8 cellular contexts compared by ENCODE assay signal in the genomic region with DNA sequence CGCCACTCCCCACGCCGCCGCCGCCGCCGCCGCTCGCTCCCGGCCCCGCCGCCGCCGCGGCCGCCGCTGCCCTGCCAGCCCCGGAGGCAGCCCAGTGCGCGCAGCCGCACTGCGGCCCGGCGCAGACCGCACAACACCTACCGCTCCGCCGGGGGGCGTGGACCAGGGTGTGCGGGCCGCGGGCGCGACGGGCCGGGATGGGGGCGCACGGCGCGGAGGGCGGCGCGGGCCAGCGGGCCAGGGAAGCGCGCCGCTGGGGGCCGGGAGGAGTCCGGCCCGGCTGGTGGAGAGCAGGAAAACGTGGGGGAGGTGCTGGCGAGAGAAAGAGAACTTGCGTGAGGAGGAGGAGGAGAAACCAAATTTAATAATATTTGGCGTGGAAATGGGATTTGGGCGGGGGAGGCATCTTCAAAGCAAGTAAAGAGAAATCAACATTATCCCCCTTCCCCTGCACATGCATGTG. TPM values are rescaled to one million over a fixed set of nuclear protein-coding genes. Genes with fewer than 3 reads are reported as not detected.
DNase-seq lines count a peak whose midpoint lies in the region; TF ChIP-seq lines count a peak whose summit lies in the region.

A gene (minus strand): TSS at position 106 of the 463 bp plus-strand sequence. CDS start 594 bp downstream, outside the sequence.

- DNase-seq in COLO668 (lab: John Stamatoyannopoulos, UW; ENCODE audit: unreplicated experiment): peak; percentile 86
- peak; percentile 88 for DNase-seq in GM20000 (ENCODE audit: low spot score)
- peak; percentile 80 for DNase-seq in HuH-7 (ENCODE audit: low spot score)
- DNase-seq in SJCRH30: peak; percentile 84 to 85
- peak; percentile 82 for DNase-seq in activated naive CD4-positive, alpha-beta T cell treated with Interleukin-2 at 50 U/mL for 16 hours
- peak; percentile 87 for DNase-seq in germinal center (ENCODE audit: low spot score)
- DNase-seq in suprapubic skin (ENCODE audit: low spot score in 2 of 2): peak; percentile 76 to 82

- H3K27ac ChIP-seq in SJCRH30 (peak within 1 kb of the TSS; percentile 85), neutrophil (peak within 1 kb of the TSS; percentile 71), suprapubic skin (peak within 1 kb of the TSS; percentile 89)

- H3K4me1 ChIP-seq in SJCRH30 (peaks cover 4% of the 10 kb centered on the region), neutrophil (ENCODE audit: control insufficient read depth in 1 of 2, insufficient read depth in 1 of 2, low read depth in 1 of 2, low read length in 1 of 2) (peaks cover 18 to 27% of the 10 kb centered on the region in 2 experiments), suprapubic skin (peaks cover 41% of the 10 kb centered on the region)

- TF ChIP-seq POLR2A in suprapubic skin (IDR thresholded peaks at IDR 0.05): peak in 1 of 2 donors; percentile 40

- H3K4me3 ChIP-seq in SJCRH30: peak within 1 kb of the TSS; percentile 93
- peak within 1 kb of the TSS; percentile 57 to 71 for H3K4me3 ChIP-seq in neutrophil (ENCODE audit: low read depth in 1 of 2, low read length in 1 of 2)
- peak within 1 kb of the TSS; percentile 62 for H3K4me3 ChIP-seq in suprapubic skin

- H3K36me3 ChIP-seq in SJCRH30 (peaks cover 12% of the 10 kb centered on the region), neutrophil (no peaks in the 10 kb centered on the region), suprapubic skin (no peaks in the 10 kb centered on the region)

- H3K27me3 ChIP-seq in SJCRH30 (no peaks in the 10 kb centered on the region), neutrophil (no peaks in the 10 kb centered on the region), suprapubic skin (no peaks in the 10 kb centered on the region)

- H3K9me3 ChIP-seq in SJCRH30 (replicated peaks) (no peaks in the 10 kb centered on the region), neutrophil (no peaks in the 10 kb centered on the region), suprapubic skin (no peaks in the 10 kb centered on the region)

- no peak for TF ChIP-seq CTCF in GM20000 (IDR thresholded peaks at IDR 0.05; ENCODE audit: extremely low read depth, missing control alignments)
- no peak for TF ChIP-seq CTCF in neutrophil (IDR thresholded peaks at IDR 0.05)
- no peak for TF ChIP-seq CTCF in suprapubic skin (IDR thresholded peaks at IDR 0.05)

- under 1% methylated on average over 30 of the region's 55 CpGs for WGBS in suprapubic skin

- TF ChIP-seq EP300 in suprapubic skin (IDR thresholded peaks at IDR 0.05): no peak

RNA-seq across cellular contexts. Expression of the gene that starts here (rescaled TPM):
- 13.7 and 15.3 TPM in 2 replicates for total RNA-seq in SJCRH30 (2014; rRNA removed; shearing (Covaris generic))
- total RNA-seq in suprapubic skin: 10 to 100 TPM; 17.8 to 40.4 (median 22.2) TPM

Comparison
In these comparisons a context has a peak if more than half of its experiments do, and no peak if none do; other contexts are left out.
1. Peak in every context shown above with its lines: DNase-seq, H3K4me3 ChIP-seq and H3K27ac ChIP-seq.